In genomic region chr11:17352925-17353227, GRCh38 we compare ENCODE assay signal across 8 cellular contexts. TPM values are rescaled to one million over a fixed set of nuclear protein-coding genes. Genes with fewer than 3 reads are reported as not detected.
DNase-seq lines count a peak whose midpoint lies in the region; ATAC-seq and TF ChIP-seq lines count a peak whose summit lies in the region.

No MANE protein-coding gene starts in this region.

- peaks cover 26% of the 10 kb centered on the region for H3K4me1 ChIP-seq in OCI-LY7 (ENCODE audit: insufficient read depth, low read length, poor library complexity, severe bottlenecking)
- no peaks in the 10 kb centered on the region for H3K4me1 ChIP-seq in prostate gland (replicated peaks)

- peaks cover 22% of the 10 kb centered on the region for H3K79me2 ChIP-seq in OCI-LY7 (ENCODE audit: insufficient read depth, low read depth, low read length)

- POLR2A ChIA-PET in OCI-LY7 (lab: Charles Lee) = interaction anchor here (1.6 kb wide), 1 partner anchor 275 kb away, joined by 5 read pairs; no protein-coding TSS in a partner anchor

- WGBS in prostate gland = under 1% methylated on average over 16 of the region's 16 CpGs

- H4K20me1 ChIP-seq in OCI-LY7 (ENCODE audit: insufficient read depth, low read length) = no peaks in the 10 kb centered on the region

- peak; percentile 35 for DNase-seq in Daoy (ENCODE audit: low read depth)
- peak; percentile 65 for DNase-seq in OCI-LY7 (ENCODE audit: low spot score)
- peak; percentile 33 for DNase-seq in activated naive CD4-positive, alpha-beta T cell treated with anti-CD3 and anti-CD28 coated beads, Interleukin-2, amount 50 U/mL, for 16 hours
- DNase-seq in Right ventricle myocardium superior = peak; percentile 47
- DNase-seq in prostate gland (ENCODE audit: low spot score) = peak; percentile 36
- DNase-seq in middle frontal gyrus (ENCODE audit: extremely low spot score, low spot score) = no peak
- DNase-seq in occipital lobe (lab: John Stamatoyannopoulos, UW) = no peak

- H3K9me3 ChIP-seq in OCI-LY7 (ENCODE audit: low read length) (peaks cover 5% of the 10 kb centered on the region; the same call in 1 of the 2 replicates), prostate gland (no peaks in the 10 kb centered on the region)

- CTCF ChIA-PET in OCI-LY7 (lab: Charles Lee; ENCODE audit: unreplicated experiment) = interaction anchor here (0.6 kb wide), 1 partner anchor 8 kb away, joined by 3 read pairs; no protein-coding TSS in a partner anchor

- no peak for TF ChIP-seq POLR2A in prostate gland (IDR thresholded peaks at IDR 0.05)

- H3K4me2 ChIP-seq in OCI-LY7 (ENCODE audit: low read length) = peak overlapping the region; percentile 95

- no peaks in the 10 kb centered on the region for H3K9me2 ChIP-seq in OCI-LY7 (ENCODE audit: insufficient read depth, low read length)

- BruUV-seq in OCI-LY7 (replicated peaks; lab: Mats Ljungman, UMichigan) = TSS peak; percentile 60

- intact Hi-C loops in OCI-LY7 (cut with micrococcal nuclease; ENCODE audit: unreplicated experiment) (loop anchor here (1.0 to 2.0 kb wide), 3 partner anchors 76 to 276 kb away; partner anchors contain the start of genes NUCB2 and RPS13), Right ventricle myocardium superior (cut with DNase I) (no loop called here), prostate gland (cut with DNase I) (loop anchor here (10.0 kb wide), 1 partner anchor 138 kb away; no protein-coding TSS in a partner anchor)

- TF ChIP-seq CTCF in OCI-LY7 (conservative IDR thresholded peaks at IDR 0.05; ENCODE audit: low read length) (no peak), prostate gland (IDR thresholded peaks at IDR 0.05) (peak in 1 of 4 experiments; percentile 7)

- H3K36me3 ChIP-seq in OCI-LY7 (ENCODE audit: insufficient read depth, low read length) (peaks cover 14% of the 10 kb centered on the region), prostate gland (no peaks in the 10 kb centered on the region)

- H3K27me3 ChIP-seq in prostate gland (replicated peaks; ENCODE audit: insufficient read depth) = no peaks in the 10 kb centered on the region

- ATAC-seq in HG02623 (IDR thresholded peaks at IDR 0.05; ENCODE audit: unreplicated experiment) (peak; percentile 44), Right ventricle myocardium superior (ENCODE audit: poor library complexity) (peak; percentile 41)

- H2AFZ ChIP-seq in OCI-LY7 (ENCODE audit: low read length) = peak overlapping the region; percentile 61

- H3K27ac ChIP-seq in OCI-LY7 (ENCODE audit: low read depth, low read length, poor library complexity, severe bottlenecking) = peak overlapping the region; percentile 72
- peak overlapping the region; percentile 80 to 81 for H3K27ac ChIP-seq in prostate gland

- H3K4me3 ChIP-seq in OCI-LY7 (ENCODE audit: low read depth, low read length, poor library complexity, severe bottlenecking) (peak overlapping the region; percentile 70), prostate gland (peak overlapping the region; percentile 53 to 56)

RNA-seq across cellular contexts. Expression of gene NCR3LG1, which starts 1.3 kb away (rescaled TPM):
- 0.69 and 1.5 TPM in 2 replicates for total RNA-seq in Daoy (2014; rRNA removed; shearing (Covaris generic))
- total RNA-seq in OCI-LY7 (2014; rRNA removed; shearing (Covaris generic)) = 6.0 and 7.7 TPM in 2 replicates
- 22.3 and 23.0 TPM in 2 replicates for total RNA-seq in OCI-LY7 (2022)
- 0.56 TPM for total RNA-seq in Right ventricle myocardium superior
- 1 to 10 TPM in 1 of 2 donors, under 1 TPM in 1; 0.41 to 5.9 TPM for total RNA-seq in prostate gland
- total RNA-seq in occipital lobe = 12.0 TPM

RNA-seq across cellular contexts. Expression of gene KCNJ11, which starts 35.6 kb away (rescaled TPM):
- not detected in 2 replicates for total RNA-seq in Daoy (2014; rRNA removed; shearing (Covaris generic))
- 5.1 and 7.0 TPM in 2 replicates for total RNA-seq in OCI-LY7 (2014; rRNA removed; shearing (Covaris generic))
- total RNA-seq in OCI-LY7 (2022) = 7.5 and 8.0 TPM in 2 replicates
- total RNA-seq in Right ventricle myocardium superior = 27.7 TPM
- 10 to 100 TPM in 1 of 2 donors, 1 to 10 TPM in 1; 5.5 to 10.3 TPM for total RNA-seq in prostate gland
- 11.4 TPM for total RNA-seq in occipital lobe

Comparison
In these comparisons a context has a peak if more than half of its experiments do, and no peak if none do; other contexts are left out.
1. DNase-seq: peak in Daoy (single experiment), OCI-LY7 (single experiment), activated naive CD4-positive, alpha-beta T cell treated with anti-CD3 and anti-CD28 coated beads, Interleukin-2, amount 50 U/mL, for 16 hours (single experiment), Right ventricle myocardium superior (single experiment) and prostate gland (single experiment); none in middle frontal gyrus (single experiment) and occipital lobe (single experiment).